In the genomic region with DNA sequence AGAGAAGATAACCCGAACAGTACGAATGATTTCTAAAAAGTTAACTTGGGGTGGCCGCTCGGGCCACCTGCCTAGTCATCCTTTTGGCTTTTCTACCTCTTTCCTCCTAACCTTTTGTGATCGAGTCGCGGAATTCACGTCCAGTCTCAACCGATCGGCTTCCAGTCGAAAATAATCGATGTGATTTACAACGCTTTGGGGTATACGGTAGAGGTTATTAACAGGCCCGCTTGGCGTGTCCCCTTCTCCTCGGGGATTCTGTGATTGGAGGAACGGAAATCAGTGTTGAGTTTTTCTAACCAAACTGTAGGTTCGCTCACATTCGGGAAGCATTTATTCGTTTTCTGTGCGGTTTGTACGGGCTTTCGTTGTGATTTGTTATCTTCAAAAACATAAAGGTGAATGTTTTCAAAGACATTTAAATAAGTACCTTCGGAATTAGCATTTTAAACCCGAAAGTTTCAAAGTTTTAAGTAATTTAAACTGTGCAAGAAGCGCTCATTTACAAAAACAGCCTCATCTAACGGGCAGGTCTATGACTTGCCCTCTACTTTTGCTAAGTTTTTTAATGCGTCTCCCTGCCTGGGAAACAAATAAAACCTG, we compare ENCODE assay signal across 8 cellular contexts. TPM values are rescaled to one million over a fixed set of nuclear protein-coding genes. Genes with fewer than 3 reads are reported as not detected.
DNase-seq lines count a peak whose midpoint lies in the region; ATAC-seq, FAIRE-seq and TF ChIP-seq lines count a peak whose summit lies in the region.

No MANE protein-coding gene starts in this region.

- H3K18ac ChIP-seq in neuronal stem cell (ENCODE audit: low read length): no peak overlapping the region

- no peak overlapping the region for H2BK5ac ChIP-seq in neuronal stem cell (ENCODE audit: low read length)

- H3K9ac ChIP-seq in NT2/D1 (ENCODE audit: insufficient read length, low read depth) (peak overlapping the region; percentile 74), neuronal stem cell (ENCODE audit: low read depth, low read length, poor library complexity) (no peak overlapping the region)

- H2AFZ ChIP-seq in neuronal stem cell (ENCODE audit: low read length): no peak overlapping the region

- peak overlapping the region; percentile 43 for H3K4me3 ChIP-seq in NT2/D1 (ENCODE audit: insufficient read length, low read depth)
- peak overlapping the region; percentile 43 for H3K4me3 ChIP-seq in ectodermal cell (ENCODE audit: insufficient read depth, low read depth, low read length)
- H3K4me3 ChIP-seq in neuronal stem cell (ENCODE audit: low read length in 2 of 2): peak overlapping the region in 1 of 2 donors; percentile 40

- TF ChIP-seq POLR2A in GM12892 (IDR thresholded peaks at IDR 0.05; ENCODE audit: low read depth, low read length): no peak

- no peak overlapping the region for H3K4ac ChIP-seq in neuronal stem cell (ENCODE audit: low read length)

- DNase-seq in GM12892 (ENCODE audit: insufficient read length) (no peak), NT2/D1 (ENCODE audit: low read depth, low spot score) (no peak), neuronal stem cell (ENCODE audit: low spot score) (no peak), SW 1271 (lab: John Stamatoyannopoulos, UW) (no peak)
- DNase-seq in stimulated activated CD4-positive, alpha-beta T cell treated with anti-CD3 and anti-CD28 coated beads, Interleukin-12 subunit alpha, Interleukin-12 subunit beta, amount 100 ng/mL, for 4 hours: no peak

- H3K4me1 ChIP-seq in NT2/D1 (ENCODE audit: insufficient read depth, insufficient read length): peaks cover under 1% of the 10 kb centered on the region
- peaks cover 5% of the 10 kb centered on the region for H3K4me1 ChIP-seq in ectodermal cell (ENCODE audit: control insufficient read depth, insufficient read depth, low read length)
- H3K4me1 ChIP-seq in neuronal stem cell (ENCODE audit: control insufficient read depth in 2 of 2, insufficient read depth in 1 of 2, low read depth in 1 of 2, low read length in 2 of 2): peaks cover 0 to 1% of the 10 kb centered on the region in 2 donors

- H3K14ac ChIP-seq in neuronal stem cell (ENCODE audit: low read length): no peak overlapping the region

- H2BK12ac ChIP-seq in neuronal stem cell (ENCODE audit: low read length): no peak overlapping the region

- H3K4me2 ChIP-seq in neuronal stem cell (ENCODE audit: insufficient read depth, low read length, poor library complexity, severe bottlenecking): peak overlapping the region; percentile 95

- WGBS in ectodermal cell, 2 experiments: 1 to 3% methylated on average over 24 to 29 of the region's 29 CpGs
- no CpG with 5 or more reads among the region's 29 CpGs for WGBS in neuronal stem cell (ENCODE audit: extremely low coverage in 2 of 2, insufficient read length in 2 of 2, insufficient replicate concordance in 1 of 2), 2 donors

- no peak overlapping the region for H2BK120ac ChIP-seq in neuronal stem cell (ENCODE audit: low read depth, low read length)

- H3K79me1 ChIP-seq in neuronal stem cell (ENCODE audit: low read depth, low read length): no peaks in the 10 kb centered on the region

- H3K27me3 ChIP-seq in NT2/D1 (ENCODE audit: insufficient read depth, insufficient read length) (no peaks in the 10 kb centered on the region), ectodermal cell (ENCODE audit: control insufficient read depth, insufficient read depth, low read length, poor library complexity, severe bottlenecking) (peaks cover 49% of the 10 kb centered on the region), neuronal stem cell (ENCODE audit: control insufficient read depth in 3 of 3, insufficient read depth in 3 of 3, low read depth in 1 of 3, low read length in 3 of 3) (peaks cover 10 to 61% (median 29%) of the 10 kb centered on the region in 3 experiments)

- no peak overlapping the region for H2AK5ac ChIP-seq in neuronal stem cell (ENCODE audit: low read depth, low read length)

- peaks cover 18% of the 10 kb centered on the region for H3K36me3 ChIP-seq in NT2/D1 (ENCODE audit: insufficient read depth, insufficient read length, low read length)
- no peaks in the 10 kb centered on the region for H3K36me3 ChIP-seq in ectodermal cell (ENCODE audit: control insufficient read depth, insufficient read depth, low read length)
- H3K36me3 ChIP-seq in neuronal stem cell (replicated peaks in 1 of 2; ENCODE audit: control insufficient read depth in 2 of 2, insufficient read depth in 2 of 2, low read length in 2 of 2): no peaks in the 10 kb centered on the region

- H4K8ac ChIP-seq in neuronal stem cell (ENCODE audit: low read depth, low read length): no peak overlapping the region

- ATAC-seq in HG02840 (IDR thresholded peaks at IDR 0.05; ENCODE audit: low FRiP score, unreplicated experiment): no peak
- no peak for ATAC-seq in HG02970 (IDR thresholded peaks at IDR 0.05; ENCODE audit: low FRiP score, unreplicated experiment)

- no peak overlapping the region for H4K91ac ChIP-seq in neuronal stem cell (ENCODE audit: low read depth, low read length, poor library complexity)

- H3K9me3 ChIP-seq in NT2/D1 (ENCODE audit: insufficient read depth, low read length) (no peaks in the 10 kb centered on the region), ectodermal cell (ENCODE audit: control insufficient read depth, low read length) (no peaks in the 10 kb centered on the region), neuronal stem cell (replicated peaks in 1 of 2; ENCODE audit: control insufficient read depth in 2 of 2, insufficient read depth in 1 of 2, low read depth in 1 of 2, low read length in 2 of 2) (no peaks in the 10 kb centered on the region)

- H3K23ac ChIP-seq in neuronal stem cell (ENCODE audit: low read depth, low read length, poor library complexity): no peak overlapping the region

- FAIRE-seq in GM12892 (lab: Jason Lieb, UNC): peak; percentile 21

- H3K27ac ChIP-seq in ectodermal cell (ENCODE audit: insufficient read depth, low read depth, low read length, poor library complexity, severe bottlenecking) (no peak overlapping the region), neuronal stem cell (replicated peaks; ENCODE audit: low read length) (no peak overlapping the region)

- no peak overlapping the region for H2BK15ac ChIP-seq in neuronal stem cell (ENCODE audit: low read length)

RNA-seq across cellular contexts. Expression of gene FOXI3, which starts 0.6 kb away (rescaled TPM):
- not detected for polyA plus RNA-seq in GM12892 (2012; ENCODE audit: missing spikeins)
- 1.4 TPM for polyA plus RNA-seq in ectodermal cell (2013, experiment 1 of 4)
- polyA plus RNA-seq in ectodermal cell (2013, experiment 2 of 4): 1.7 TPM
- polyA plus RNA-seq in ectodermal cell (2013, experiment 3 of 4): 0.59 TPM
- polyA plus RNA-seq in ectodermal cell (2013, experiment 4 of 4): 1.0 TPM
- 0.57 TPM for polyA plus RNA-seq in neuronal stem cell (2013, experiment 1 of 2)
- 0.54 TPM for polyA plus RNA-seq in neuronal stem cell (2013, experiment 2 of 2)
